ENCODE assay signal across 14 cellular contexts in the genomic region with DNA sequence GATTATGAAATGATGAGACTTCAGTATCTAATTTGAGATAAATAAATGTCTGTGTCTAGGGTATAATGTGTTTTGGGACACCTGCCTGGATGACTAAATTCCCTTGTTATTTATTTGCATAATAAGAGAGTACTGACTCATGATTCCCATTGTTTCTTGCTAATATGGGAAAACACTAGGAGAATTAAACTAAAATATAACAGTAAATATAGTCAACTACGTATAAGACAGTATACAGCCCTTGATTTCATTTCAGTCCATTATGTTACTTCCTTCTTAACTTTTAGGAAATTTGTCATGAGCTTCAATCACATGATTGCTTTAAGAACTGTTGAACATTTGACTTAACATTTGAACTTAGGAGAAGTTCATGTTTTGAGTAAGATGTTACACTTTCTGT.
DNase-seq lines count a peak whose midpoint lies in the region; ATAC-seq and TF ChIP-seq lines count a peak whose summit lies in the region.
"Had no signal": no experiment of that assay in that cellular context is flagged by ENCODE, and none has a peak within 500 bp of the region (broad histone marks: within the 10 kb centered on the region; RNA-seq: fewer than 3 reads in every experiment).

No MANE protein-coding gene starts in this region.

- POLR2A ChIA-PET in RWPE1 (lab: Yijun Ruan, JAX; ENCODE audit: low non-redundant PET) = no interaction called here

- H3K4me1 ChIP-seq in esophagus squamous epithelium (peaks cover 3 to 33% (median 6%) of the 10 kb centered on the region in 3 donors), spleen (peaks cover 0 to 39% (median 8%) of the 10 kb centered on the region in 6 donors)

- H3K36me3 Mint-ChIP-seq in activated T-cell treated with anti-CD3 and anti-CD28 coated beads, Interleukin-2, amount 50 U/mL, for 24 hours (ENCODE audit: low read depth) = peaks cover 77% of the 10 kb centered on the region
- H3K36me3 Mint-ChIP-seq in activated T-cell treated with anti-CD3 and anti-CD28 coated beads, Interleukin-2, amount 50 U/mL, for 4 hours (ENCODE audit: insufficient read depth) = peaks cover 27% of the 10 kb centered on the region

- H3K27me3 ChIP-seq in esophagus squamous epithelium (no peaks in the 10 kb centered on the region), spleen (replicated peaks in 1 of 7) (no peaks in the 10 kb centered on the region)
- H3K27me3 ChIP-seq: cardiac muscle cell, gastroesophageal sphincter had no signal

- 23 to 24% methylated on average over 1 of the region's 1 CpG for WGBS in esophagus squamous epithelium, 2 donors
- 25 to 47% (median 41%) methylated on average over 1 of the region's 1 CpG for WGBS in spleen, 5 donors

- H3K4me3 ChIP-seq in esophagus squamous epithelium (no peak overlapping the region), spleen (no peak overlapping the region)
- H3K4me3 ChIP-seq: cardiac muscle cell, gastroesophageal sphincter had no signal

- peak overlapping the region; percentile 77 for H3K27ac Mint-ChIP-seq in activated T-cell treated with anti-CD3 and anti-CD28 coated beads, Interleukin-2, amount 50 U/mL, for 24 hours

- CTCF ChIA-PET in RWPE1 (lab: Yijun Ruan, JAX) = interaction anchor here (0.7 kb wide), 1 partner anchor 90 kb away, joined by 3 read pairs; no protein-coding TSS in a partner anchor

- intact Hi-C loops in esophagus squamous epithelium (cut with DNase I) = no loop called here
- intact Hi-C loops in spleen (cut with DNase I; ENCODE audit: low total_unique reads) = no loop called here

- peaks cover 46% of the 10 kb centered on the region for H3K4me1 Mint-ChIP-seq in activated T-cell treated with anti-CD3 and anti-CD28 coated beads, Interleukin-2, amount 50 U/mL, for 24 hours (ENCODE audit: low read depth)
- peaks cover 16% of the 10 kb centered on the region for H3K4me1 Mint-ChIP-seq in activated T-cell treated with anti-CD3 and anti-CD28 coated beads, Interleukin-2, amount 50 U/mL, for 4 hours (ENCODE audit: low read depth)

- no peak for TF ChIP-seq CTCF in RWPE1 (conservative IDR thresholded peaks at IDR 0.05; ENCODE audit: low read depth)
- TF ChIP-seq CTCF in esophagus squamous epithelium (IDR thresholded peaks at IDR 0.05) = no peak
- no peak for TF ChIP-seq CTCF in spleen (IDR thresholded peaks at IDR 0.05 in 8 of 11, conservative IDR thresholded peaks at IDR 0.05 in 3 of 11)

- no peak for ATAC-seq in activated T-cell treated with anti-CD3 and anti-CD28 coated beads, Interleukin-2, amount 50 U/mL, for 4 hours
- ATAC-seq: gastroesophageal sphincter had no signal

- no peaks in the 10 kb centered on the region for H3K27me3 Mint-ChIP-seq in activated T-cell treated with anti-CD3 and anti-CD28 coated beads, Interleukin-2, amount 50 U/mL, for 24 hours
- no peaks in the 10 kb centered on the region for H3K27me3 Mint-ChIP-seq in activated T-cell treated with anti-CD3 and anti-CD28 coated beads, Interleukin-2, amount 50 U/mL, for 4 hours (ENCODE audit: low read depth)

- no peak for DNase-seq in activated T-cell treated with anti-CD3 and anti-CD28 coated beads, Interleukin-2, amount 50 U/mL, for 24 hours
- DNase-seq in activated T-cell treated with anti-CD3 and anti-CD28 coated beads, Interleukin-2, amount 50 U/mL, for 4 hours = no peak
- peak; percentile 41 for DNase-seq in RWPE1 (ENCODE audit: low spot score)
- DNase-seq in esophagus squamous epithelium (lab: John Stamatoyannopoulos, UW) = no peak
- no peak for DNase-seq in spleen
- no peak for DNase-seq in NCI-H2029 (lab: John Stamatoyannopoulos, UW)
- DNase-seq in iPS-NIHi11 (ENCODE audit: low spot score) = no peak
- no peak for DNase-seq in stimulated activated CD4-positive, alpha-beta T cell treated with anti-CD3 and anti-CD28 coated beads, Interleukin-2, amount 100 ng/mL, for 48 hours
- DNase-seq: IMR-90, left cardiac atrium, NCI-H2081 treated with DMSO at 0.1 percent for 48 hours, T1000 had no signal

- H3K36me3 ChIP-seq in esophagus squamous epithelium = peaks cover 0 to 33% (median 0%) of the 10 kb centered on the region in 3 donors
- peaks cover 0 to 77% (median 14%) of the 10 kb centered on the region in 6 donors for H3K36me3 ChIP-seq in spleen

- H3K4me3 Mint-ChIP-seq in activated T-cell treated with anti-CD3 and anti-CD28 coated beads, Interleukin-2, amount 50 U/mL, for 24 hours = no peak overlapping the region
- H3K4me3 Mint-ChIP-seq in activated T-cell treated with anti-CD3 and anti-CD28 coated beads, Interleukin-2, amount 50 U/mL, for 4 hours = no peak overlapping the region

- H3K9me3 ChIP-seq in esophagus squamous epithelium (no peaks in the 10 kb centered on the region), spleen (no peaks in the 10 kb centered on the region)
- H3K9me3 ChIP-seq: gastroesophageal sphincter had no signal

- TF ChIP-seq POLR2A in esophagus squamous epithelium (IDR thresholded peaks at IDR 0.05) = no peak
- no peak for TF ChIP-seq POLR2A in spleen (IDR thresholded peaks at IDR 0.05)

- no peaks in the 10 kb centered on the region for H3K9me3 Mint-ChIP-seq in activated T-cell treated with anti-CD3 and anti-CD28 coated beads, Interleukin-2, amount 50 U/mL, for 24 hours
- H3K9me3 Mint-ChIP-seq in activated T-cell treated with anti-CD3 and anti-CD28 coated beads, Interleukin-2, amount 50 U/mL, for 4 hours = no peaks in the 10 kb centered on the region

- H3K27ac ChIP-seq in RWPE1 = no peak overlapping the region
- peak overlapping the region; percentile 19 to 53 (median 28) for H3K27ac ChIP-seq in esophagus squamous epithelium
- H3K27ac ChIP-seq in spleen = peak overlapping the region in 6 of 8 donors; percentile 20 to 56 (median 36)
- H3K27ac ChIP-seq: cardiac muscle cell had no signal
